Comparison of ENCODE assay signal across 22 cellular contexts in the genomic region with DNA sequence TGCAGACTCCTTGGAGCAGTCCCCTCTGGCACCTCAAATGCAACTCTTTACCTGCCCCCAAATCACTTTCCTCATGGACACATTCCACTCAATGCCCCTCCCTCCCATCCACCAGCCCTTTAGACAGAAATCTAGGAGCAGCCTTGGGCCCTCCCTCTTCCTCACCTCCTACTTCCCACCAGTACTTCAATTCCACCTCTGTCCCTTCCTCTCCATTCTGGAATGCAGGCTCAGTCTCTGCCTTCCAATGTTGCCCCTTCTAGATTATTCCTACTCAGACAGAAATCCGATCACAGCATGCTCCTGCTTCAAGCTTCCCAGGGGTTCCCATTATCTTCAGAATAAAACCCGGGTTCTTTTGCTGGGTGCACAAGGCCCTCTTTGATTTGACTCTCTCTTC.
"Had no signal": no experiment of that assay in that cellular context is flagged by ENCODE, and none has a peak within 500 bp of the region (broad histone marks: within the 10 kb centered on the region; RNA-seq: fewer than 3 reads in every experiment).

No MANE protein-coding gene starts in this region.

- H3K27ac Mint-ChIP-seq: naive B cell, progenitor cell of endocrine pancreas had no signal

- H3K9me3 ChIP-seq: esophagus squamous epithelium, gastroesophageal sphincter, pancreas, testis, tibial nerve, upper lobe of right lung had no signal

- H3K4me1 ChIP-seq: gastroesophageal sphincter, pancreas, tibial nerve, upper lobe of right lung had no signal

- ATAC-seq: gastroesophageal sphincter, left lobe of liver, pancreas, upper lobe of right lung had no signal

- H3K27ac ChIP-seq: dorsolateral prefrontal cortex, esophagus squamous epithelium, gastroesophageal sphincter, pancreas, testis, tibial nerve, upper lobe of right lung had no signal

- H3K4me3 ChIP-seq: dorsolateral prefrontal cortex, esophagus squamous epithelium, gastroesophageal sphincter, pancreas, testis, tibial nerve, upper lobe of right lung had no signal

- H3K9me3 Mint-ChIP-seq: naive B cell; nephron progenitor cell; stimulated activated naive CD8-positive, alpha-beta T cell treated with anti-CD3 and anti-CD28 coated beads, Interleukin-15, Interleukin-2, amounts not matched to agents 100 ng/mL and 50 ng/mL, for 24 hours had no signal

- H3K36me3 Mint-ChIP-seq: naive B cell had no signal

- H3K36me3 ChIP-seq: esophagus squamous epithelium, pancreas, upper lobe of right lung had no signal

- H3K27me3 ChIP-seq: dorsolateral prefrontal cortex, esophagus squamous epithelium, gastroesophageal sphincter, pancreas, testis, tibial nerve, upper lobe of right lung had no signal

- H3K4me3 Mint-ChIP-seq: naive B cell; nephron progenitor cell; stimulated activated naive CD8-positive, alpha-beta T cell treated with anti-CD3 and anti-CD28 coated beads, Interleukin-15, Interleukin-2, amounts not matched to agents 100 ng/mL and 50 ng/mL, for 24 hours had no signal

- H3K4me1 Mint-ChIP-seq: naive B cell had no signal

- H3K27me3 Mint-ChIP-seq: naive B cell; stimulated activated naive CD8-positive, alpha-beta T cell treated with anti-CD3 and anti-CD28 coated beads, Interleukin-15, Interleukin-2, amounts not matched to agents 100 ng/mL and 50 ng/mL, for 24 hours had no signal

- DNase-seq: central memory CD4-positive, alpha-beta T cell; cortex of kidney; dorsolateral prefrontal cortex; effector CD8-positive, alpha-beta T cell; esophagus squamous epithelium; foreskin fibroblast; glutamatergic neuron; islet precursor cell; naive B cell; nephron progenitor cell; nucleus accumbens; pancreas; right cardiac atrium; small intestine; stimulated activated CD4-positive, alpha-beta T cell treated with anti-CD3 and anti-CD28 coated beads, Interleukin-12 subunit alpha, Interleukin-12 subunit beta, amount 100 ng/mL, for 4 hours; testis; upper lobe of right lung had no signal
